In the genomic region with DNA sequence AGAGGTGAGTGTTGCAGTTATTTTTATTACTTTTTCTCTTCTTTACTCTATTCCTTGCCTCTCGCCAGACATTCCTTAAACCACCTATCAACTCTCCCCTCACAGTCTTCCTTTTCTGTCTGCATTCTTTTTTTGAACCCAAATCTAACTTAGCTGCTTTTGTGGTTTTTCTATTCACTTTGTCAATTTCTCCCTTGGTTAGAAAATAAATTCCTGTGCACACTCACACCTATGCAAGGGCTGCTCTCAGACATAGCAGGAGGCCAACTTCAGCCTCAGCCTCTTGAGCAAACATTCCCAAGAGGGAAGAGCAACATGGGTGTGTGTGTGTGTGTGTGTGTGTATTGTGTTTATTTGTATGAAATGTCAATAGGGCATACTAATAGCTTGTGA, we compare ENCODE assay signal across 18 cellular contexts.
DNase-seq lines count a peak whose midpoint lies in the region; ATAC-seq and TF ChIP-seq lines count a peak whose summit lies in the region.
"Had no signal": no experiment of that assay in that cellular context is flagged by ENCODE, and none has a peak within 500 bp of the region (broad histone marks: within the 10 kb centered on the region; RNA-seq: fewer than 3 reads in every experiment).

No MANE protein-coding gene starts in this region.

- H4K5ac ChIP-seq in mesendoderm (ENCODE audit: low read length), result no peak overlapping the region

- POLR2A ChIA-PET in CD4-positive, alpha-beta T cell (lab: Charles Lee), result interaction anchor here (1.0 to 3.4 kb wide), 8 partner anchors 19 to 959 kb away, joined by 3 to 34 read pairs (median 4); a partner anchor contains a TSS

- H3K9me2 ChIP-seq in GM23248 (ENCODE audit: insufficient read depth), result no peaks in the 10 kb centered on the region

- CTCF ChIA-PET in CD4-positive, alpha-beta T cell (lab: Charles Lee), result interaction anchor here (1.4 kb wide), 1 partner anchor 9 kb away, joined by 3 read pairs; no protein-coding TSS in a partner anchor

- H3K9ac ChIP-seq in GM23248 (no peak overlapping the region), mesendoderm (ENCODE audit: low read length) (no peak overlapping the region)

- no peaks in the 10 kb centered on the region for H3K9me3 ChIP-seq in CD4-positive, alpha-beta T cell (ENCODE audit: control insufficient read depth, low read length)
- H3K9me3 ChIP-seq in GM23248 (ENCODE audit: low read depth), result no peaks in the 10 kb centered on the region
- H3K9me3 ChIP-seq in breast epithelium, result no peaks in the 10 kb centered on the region
- H3K9me3 ChIP-seq: left ventricle myocardium inferior, suprapubic skin had no signal

- H3K27me3 Mint-ChIP-seq in CD4-positive, alpha-beta T cell, result no peaks in the 10 kb centered on the region
- no peaks in the 10 kb centered on the region for H3K27me3 Mint-ChIP-seq in activated naive CD8-positive, alpha-beta T cell

- no peak overlapping the region for H2BK15ac ChIP-seq in mesendoderm (replicated peaks; ENCODE audit: low read depth)

- H3K18ac ChIP-seq in mesendoderm (ENCODE audit: low read length), result no peak overlapping the region

- WGBS in GM23248 (ENCODE audit: low coverage in 1 of 2, low lambda C conversion rate in 2 of 2, missing lambda C conversion rate in 2 of 2), 2 experiments, result 100% methylated on average over 1 of the region's 1 CpG
- WGBS in mesendoderm (ENCODE audit: extremely low coverage, insufficient coverage, low lambda C conversion rate), result 100% methylated on average over 1 of the region's 1 CpG

- no peak for DNase-seq in CD4-positive, alpha-beta T cell
- DNase-seq in GM23248 (peak; percentile 15), mesendoderm (peak; percentile 16), nucleus accumbens (lab: John Stamatoyannopoulos, UW) (no peak), GM19238 (ENCODE audit: insufficient read length, low spot score) (no peak), breast epithelium (ENCODE audit: low spot score in 2 of 2) (no peak), NK-92 (lab: John Stamatoyannopoulos, UW; ENCODE audit: unreplicated experiment) (no peak)
- DNase-seq: activated CD4-positive, alpha-beta T cell treated with anti-CD3 and anti-CD28 coated beads for 1 hour; activated gamma-delta T cell; caudate nucleus; DMS153; left ventricle myocardium inferior; naive B cell; NCI-H1417 treated with DMSO at 0.1 percent for 48 hours; NCI-H226; SHP77 had no signal

- peak overlapping the region; percentile 52 for H3K27ac Mint-ChIP-seq in CD4-positive, alpha-beta T cell
- peak overlapping the region; percentile 76 for H3K27ac Mint-ChIP-seq in activated naive CD8-positive, alpha-beta T cell

- no peak overlapping the region for H2AK5ac ChIP-seq in mesendoderm (ENCODE audit: low read length)

- H2BK120ac ChIP-seq in mesendoderm (ENCODE audit: low read depth, low read length), result no peak overlapping the region

- no peaks in the 10 kb centered on the region for H3F3A ChIP-seq in GM23248 (ENCODE audit: insufficient read depth)

- H3K4ac ChIP-seq in mesendoderm (ENCODE audit: low read depth, low read length), result no peak overlapping the region

- TF ChIP-seq CTCF in CD4-positive, alpha-beta T cell (IDR thresholded peaks at IDR 0.05), result no peak
- no peak for TF ChIP-seq CTCF in breast epithelium (IDR thresholded peaks at IDR 0.05)

- in situ Hi-C loops in GM23248 (cut with MboI), result no loop called here

- H3K4me1 ChIP-seq in GM23248 (ENCODE audit: insufficient read depth) (peaks cover 11% of the 10 kb centered on the region; the same call in 1 of the 2 replicates), mesendoderm (ENCODE audit: control insufficient read depth, low read depth, low read length) (peaks cover 6% of the 10 kb centered on the region), breast epithelium (no peaks in the 10 kb centered on the region)
- H3K4me1 ChIP-seq: left ventricle myocardium inferior, suprapubic skin had no signal

- no peak overlapping the region for H3K27ac ChIP-seq in CD4-positive, alpha-beta T cell (ENCODE audit: low read depth, low read length)
- H3K27ac ChIP-seq in GM23248, result no peak overlapping the region
- H3K27ac ChIP-seq in mesendoderm (ENCODE audit: low read depth, low read length), result no peak overlapping the region
- no peak overlapping the region for H3K27ac ChIP-seq in breast epithelium
- H3K27ac ChIP-seq: left ventricle myocardium inferior, suprapubic skin had no signal

- H3K36me3 Mint-ChIP-seq in CD4-positive, alpha-beta T cell (ENCODE audit: low read depth), result no peaks in the 10 kb centered on the region
- no peaks in the 10 kb centered on the region for H3K36me3 Mint-ChIP-seq in activated naive CD8-positive, alpha-beta T cell
- H3K36me3 Mint-ChIP-seq: naive B cell had no signal

- no peak overlapping the region for H3K56ac ChIP-seq in mesendoderm (ENCODE audit: low read length)

- H3K79me1 ChIP-seq in mesendoderm (ENCODE audit: low read length), result no peaks in the 10 kb centered on the region

- H3K79me2 ChIP-seq in GM23248 (ENCODE audit: insufficient read depth) (no peaks in the 10 kb centered on the region), mesendoderm (ENCODE audit: control insufficient read depth, insufficient read depth, low read length) (no peaks in the 10 kb centered on the region)

- H2BK5ac ChIP-seq in mesendoderm (ENCODE audit: low read length), result no peak overlapping the region

- no peak overlapping the region for H3K4me3 ChIP-seq in GM23248
- H3K4me3 ChIP-seq in mesendoderm (ENCODE audit: low read length), result no peak overlapping the region
- peak overlapping the region in 1 of 3 donors; percentile 14 for H3K4me3 ChIP-seq in breast epithelium
- H3K4me3 ChIP-seq: left ventricle myocardium inferior, suprapubic skin had no signal

- H4K20me1 ChIP-seq in GM23248 (ENCODE audit: insufficient read depth), result no peaks in the 10 kb centered on the region

- TF ChIP-seq POLR2A in breast epithelium (IDR thresholded peaks at IDR 0.05), result no peak

- H3K4me2 ChIP-seq in GM23248 (ENCODE audit: unreplicated experiment), result no peak overlapping the region
- no peak overlapping the region for H3K4me2 ChIP-seq in mesendoderm (ENCODE audit: low read length)

- H3K4me3 Mint-ChIP-seq in CD4-positive, alpha-beta T cell, result peak overlapping the region; percentile 8
- H3K4me3 Mint-ChIP-seq in activated naive CD8-positive, alpha-beta T cell, result peak overlapping the region; percentile 73
- H3K4me3 Mint-ChIP-seq: naive B cell had no signal

- no peaks in the 10 kb centered on the region for H3K36me3 ChIP-seq in GM23248 (ENCODE audit: low read depth)
- no peaks in the 10 kb centered on the region for H3K36me3 ChIP-seq in mesendoderm (ENCODE audit: control insufficient read depth, insufficient read depth, low read length)
- no peaks in the 10 kb centered on the region for H3K36me3 ChIP-seq in breast epithelium
- H3K36me3 ChIP-seq: left ventricle myocardium inferior, suprapubic skin had no signal

- no peak overlapping the region for H2AFZ ChIP-seq in GM23248

- no peak overlapping the region for H3K23ac ChIP-seq in mesendoderm (ENCODE audit: low read length)

- H3K9me3 Mint-ChIP-seq in CD4-positive, alpha-beta T cell, result no peaks in the 10 kb centered on the region
- no peaks in the 10 kb centered on the region for H3K9me3 Mint-ChIP-seq in activated naive CD8-positive, alpha-beta T cell (ENCODE audit: low read depth)
- H3K9me3 Mint-ChIP-seq: naive B cell had no signal

- no peaks in the 10 kb centered on the region for H3K27me3 ChIP-seq in CD4-positive, alpha-beta T cell (ENCODE audit: control insufficient read depth, insufficient read depth, low read length)
- H3K27me3 ChIP-seq in GM23248 (replicated peaks; ENCODE audit: insufficient read depth) (no peaks in the 10 kb centered on the region), mesendoderm (ENCODE audit: insufficient read depth, low read length, poor library complexity) (no peaks in the 10 kb centered on the region), breast epithelium (no peaks in the 10 kb centered on the region)
- H3K27me3 ChIP-seq: suprapubic skin had no signal

- peaks cover 35% of the 10 kb centered on the region for H3K4me1 Mint-ChIP-seq in CD4-positive, alpha-beta T cell (ENCODE audit: low read depth)
- H3K4me1 Mint-ChIP-seq in activated naive CD8-positive, alpha-beta T cell (ENCODE audit: low read depth), result peaks cover 38% of the 10 kb centered on the region
- H3K4me1 Mint-ChIP-seq: naive B cell had no signal

- no peak for ATAC-seq in CD4-positive, alpha-beta T cell (ENCODE audit: poor library complexity)

- intact Hi-C loops in CD4-positive, alpha-beta T cell (cut with DNase I, micrococcal nuclease), result loop anchor here in 1 of 2 experiments (10.0 kb wide), 1 partner anchor 959 kb away; a partner anchor contains a TSS
- intact Hi-C loops in breast epithelium (cut with DNase I; ENCODE audit: low total_unique reads), result no loop called here

- H4K8ac ChIP-seq in mesendoderm (ENCODE audit: low read depth, low read length), result no peak overlapping the region

Comparison
In these comparisons a context has a peak if more than half of its experiments do, and no peak if none do; other contexts are left out.
1. DNase-seq: peak in GM23248 (single experiment) and mesendoderm (single experiment); none in CD4-positive, alpha-beta T cell (0 of 10), nucleus accumbens (0 of 56), GM19238 (single experiment), breast epithelium (0 of 2) and NK-92 (single experiment).